ENCODE assay signal across 1 cellular context in genomic region chr10:12181065-12181775, GRCh38.
TF ChIP-seq lines count a peak whose summit lies in the region.

No MANE protein-coding gene starts in this region.

TF ChIP-seq in SK-N-SH, 30 proteins besides CTCF, POLR2A, EP300 and RAD21 (continued from another document):
- no peak for TF ChIP-seq IRF3 (IDR thresholded peaks at IDR 0.05; ENCODE audit: low read depth, low read length)
- no peak for TF ChIP-seq USF1 (IDR thresholded peaks at IDR 0.05; ENCODE audit: borderline replicate concordance, low read depth)
- TF ChIP-seq YY1 (IDR thresholded peaks at IDR 0.05; ENCODE audit: low read depth) = no peak
- TF ChIP-seq RCOR1 (IDR thresholded peaks at IDR 0.05; ENCODE audit: low read length) = no peak
- TF ChIP-seq GATA2 (CRISPR knock-in tag; IDR thresholded peaks at IDR 0.05) = no peak
- TF ChIP-seq EZH2phosphoT487 (IDR thresholded peaks at IDR 0.05; ENCODE audit: borderline replicate concordance, low read depth) = no peak
- no peak for TF ChIP-seq USF2 (IDR thresholded peaks at IDR 0.05; ENCODE audit: borderline replicate concordance, low read depth, low read length)
- no peak for TF ChIP-seq SIN3A (IDR thresholded peaks at IDR 0.05; ENCODE audit: borderline replicate concordance, low read depth, low read length)
